11 cellular contexts compared by ENCODE assay signal in the genomic region with DNA sequence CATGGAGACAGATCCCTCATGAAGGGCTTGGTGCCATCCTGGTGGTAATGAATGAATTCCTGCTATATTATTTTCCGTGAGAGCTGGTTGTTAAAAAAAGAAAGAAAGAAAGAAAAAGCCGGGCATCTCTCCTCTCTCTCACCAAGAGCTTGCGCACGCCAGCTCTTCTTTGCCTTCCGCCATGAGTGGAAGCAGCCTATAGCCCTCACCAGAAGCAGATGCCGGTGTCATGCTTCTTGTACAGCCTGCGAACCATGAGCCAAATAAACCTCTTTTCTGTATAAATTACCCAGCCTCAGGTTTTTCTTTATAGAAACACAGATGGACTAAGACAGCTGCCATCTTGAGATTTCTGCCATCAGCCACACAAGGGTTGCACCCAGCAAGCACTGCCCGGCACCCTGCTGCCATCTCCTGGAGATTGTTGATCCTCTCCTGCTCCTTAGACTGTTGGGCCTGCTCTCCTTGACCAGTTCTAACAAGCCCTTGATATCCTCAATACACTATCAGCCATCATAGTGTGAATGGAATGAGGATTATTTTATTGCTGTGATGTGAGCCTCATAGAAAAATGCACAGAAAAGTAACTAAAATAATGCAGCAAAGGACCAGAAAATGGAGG. TPM values are rescaled to one million over a fixed set of nuclear protein-coding genes. Genes with fewer than 3 reads are reported as not detected.
DNase-seq lines count a peak whose midpoint lies in the region; ATAC-seq and TF ChIP-seq lines count a peak whose summit lies in the region.
"Had no signal": no experiment of that assay in that cellular context is flagged by ENCODE, and none has a peak within 500 bp of the region (broad histone marks: within the 10 kb centered on the region; RNA-seq: fewer than 3 reads in every experiment).

No MANE protein-coding gene starts in this region.

- TF ChIP-seq CTCF in IMR-90 (conservative IDR thresholded peaks at IDR 0.05; ENCODE audit: low read depth, low read length): peak; percentile 15; the same call in 1 of the 2 replicates
- TF ChIP-seq CTCF in WERI-Rb-1 (IDR thresholded peaks at IDR 0.05; ENCODE audit: low read depth, low read length): peak; percentile 52
- peak; percentile 15 for TF ChIP-seq CTCF in neural crest cell (conservative IDR thresholded peaks at IDR 0.05)
- TF ChIP-seq CTCF in mesothelial cell of epicardium (IDR thresholded peaks at IDR 0.05; ENCODE audit: unreplicated experiment): no peak

- no TSS peak for BruUV-seq in IMR-90 (replicated peaks; lab: Mats Ljungman, UMichigan)

- H3K9ac ChIP-seq in IMR-90 (ENCODE audit: low read depth, low read length): no peak overlapping the region

- no peak overlapping the region for H2BK20ac ChIP-seq in IMR-90 (ENCODE audit: low read depth, low read length)

- no peaks in the 10 kb centered on the region for H4K20me1 ChIP-seq in IMR-90 (ENCODE audit: insufficient read depth, low read length)

- no peak overlapping the region for H3K56ac ChIP-seq in IMR-90 (ENCODE audit: extremely low read depth, insufficient read depth, low read length)

- no peak overlapping the region for H3K4ac ChIP-seq in IMR-90 (ENCODE audit: low read depth, low read length)

- peak; percentile 51 for ATAC-seq in activated CD4-positive, alpha-beta T cell treated with anti-CD3 and anti-CD28 coated beads for 36 hours
- ATAC-seq in IMR-90 (ENCODE audit: low read depth): no peak; the same call in 1 of the 2 replicates

- no peak overlapping the region for H2AK5ac ChIP-seq in IMR-90 (ENCODE audit: low read depth, low read length)

- in situ Hi-C loops in IMR-90 (cut with MboI; ENCODE audit: low sequenced_read_pairs): no loop called here

- no peaks in the 10 kb centered on the region for H3K9me1 ChIP-seq in IMR-90 (ENCODE audit: insufficient read depth, low read length)

- H3K36me3 ChIP-seq in IMR-90 (ENCODE audit: control insufficient read depth, insufficient read depth, low read length): no peaks in the 10 kb centered on the region
- H3K36me3 ChIP-seq in WERI-Rb-1: no peaks in the 10 kb centered on the region
- H3K36me3 ChIP-seq: Peyer's patch had no signal

- POLR2A ChIA-PET in activated CD4-positive, alpha-beta T cell treated with anti-CD3 and anti-CD28 coated beads for 36 hours (lab: Charles Lee): interaction anchor here (0.6 to 0.9 kb wide), 2 partner anchors 15 to 697 kb away, joined by 3 read pairs; no protein-coding TSS in a partner anchor
- POLR2A ChIA-PET in IMR-90 (lab: Charles Lee; ENCODE audit: unreplicated experiment): no interaction called here

- H2BK15ac ChIP-seq in IMR-90 (ENCODE audit: low read depth, low read length): no peak overlapping the region

- peak; percentile 51 for DNase-seq in activated CD4-positive, alpha-beta T cell treated with anti-CD3 and anti-CD28 coated beads for 36 hours
- no peak for DNase-seq in activated CD4-positive, alpha-beta T cell treated with anti-CD3 and anti-CD28 coated beads for 1 hour
- no peak for DNase-seq in IMR-90
- peak; percentile 43 for DNase-seq in WERI-Rb-1
- no peak for DNase-seq in neural crest cell (ENCODE audit: low read depth, low spot score)
- no peak for DNase-seq in globus pallidus (ENCODE audit: low spot score)
- DNase-seq in NCI-H1694 treated with DMSO at 0.1 percent for 48 hours (lab: John Stamatoyannopoulos, UW): no peak
- DNase-seq in mesothelial cell of epicardium (ENCODE audit: low spot score in 2 of 2, unreplicated experiment in 2 of 2): no peak
- DNase-seq: CD4-positive, CD25-positive, alpha-beta regulatory T cell had no signal

- H3K79me1 ChIP-seq in IMR-90 (ENCODE audit: low read depth in 1 of 2, low read length in 2 of 2): no peaks in the 10 kb centered on the region

- H4K5ac ChIP-seq in IMR-90 (ENCODE audit: low read depth, low read length): no peak overlapping the region

- H3K36me3 Mint-ChIP-seq in activated CD4-positive, alpha-beta T cell treated with anti-CD3 and anti-CD28 coated beads for 36 hours (ENCODE audit: low read depth): no peaks in the 10 kb centered on the region
- H3K36me3 Mint-ChIP-seq in neural crest cell (ENCODE audit: low read depth) (no peaks in the 10 kb centered on the region), mesothelial cell of epicardium (no peaks in the 10 kb centered on the region)
- H3K36me3 Mint-ChIP-seq: CD4-positive, CD25-positive, alpha-beta regulatory T cell had no signal

- no peak overlapping the region for H3K4me2 ChIP-seq in IMR-90 (ENCODE audit: low read depth, low read length)

- H3K27me3 ChIP-seq in IMR-90 (ENCODE audit: control insufficient read depth, insufficient read depth, low read length) (peaks cover 19% of the 10 kb centered on the region), WERI-Rb-1 (ENCODE audit: insufficient read depth, low read depth, severe bottlenecking) (peaks cover 5% of the 10 kb centered on the region)
- H3K27me3 ChIP-seq: Peyer's patch had no signal

- H2AK9ac ChIP-seq in IMR-90 (replicated peaks; ENCODE audit: low read depth, low read length, poor library complexity): no peak overlapping the region

- H3K14ac ChIP-seq in IMR-90 (replicated peaks; ENCODE audit: low read depth, low read length): no peak overlapping the region

- H2BK5ac ChIP-seq in IMR-90 (ENCODE audit: low read depth, low read length, poor library complexity, severe bottlenecking): no peak overlapping the region

- no peak overlapping the region for H4K91ac ChIP-seq in IMR-90 (ENCODE audit: insufficient read depth, low read depth, low read length)

- H3K27ac Mint-ChIP-seq in activated CD4-positive, alpha-beta T cell treated with anti-CD3 and anti-CD28 coated beads for 36 hours: no peak overlapping the region
- H3K27ac Mint-ChIP-seq in neural crest cell (ENCODE audit: unreplicated experiment): no peak overlapping the region
- H3K27ac Mint-ChIP-seq in mesothelial cell of epicardium: no peak overlapping the region
- H3K27ac Mint-ChIP-seq: CD4-positive, CD25-positive, alpha-beta regulatory T cell had no signal

- H3K18ac ChIP-seq in IMR-90 (ENCODE audit: low read depth, low read length): no peak overlapping the region

- CTCF ChIA-PET in activated CD4-positive, alpha-beta T cell treated with anti-CD3 and anti-CD28 coated beads for 36 hours (lab: Charles Lee): interaction anchor here (0.5 to 1.8 kb wide), 11 partner anchors 8 to 666 kb away, joined by 3 to 6 read pairs (median 3); no protein-coding TSS in a partner anchor
- CTCF ChIA-PET in IMR-90 (lab: Yijun Ruan, JAX): interaction anchor here (1.2 to 2.1 kb wide), 2 partner anchors 8 to 42 kb away, joined by 3 to 5 read pairs; a partner anchor contains a TSS

- no peak overlapping the region for H2AFZ ChIP-seq in IMR-90 (replicated peaks; ENCODE audit: low read length, poor library complexity)

- H3K9me3 Mint-ChIP-seq in activated CD4-positive, alpha-beta T cell treated with anti-CD3 and anti-CD28 coated beads for 36 hours (ENCODE audit: low read depth): no peaks in the 10 kb centered on the region
- H3K9me3 Mint-ChIP-seq in neural crest cell (no peaks in the 10 kb centered on the region), mesothelial cell of epicardium (no peaks in the 10 kb centered on the region)
- H3K9me3 Mint-ChIP-seq: CD4-positive, CD25-positive, alpha-beta regulatory T cell had no signal

- H3K27me3 Mint-ChIP-seq in activated CD4-positive, alpha-beta T cell treated with anti-CD3 and anti-CD28 coated beads for 36 hours: peaks cover 6% of the 10 kb centered on the region
- H3K27me3 Mint-ChIP-seq in neural crest cell (ENCODE audit: low read depth) (peaks cover 30% of the 10 kb centered on the region), mesothelial cell of epicardium (ENCODE audit: low read depth) (peaks cover 32% of the 10 kb centered on the region)

- WGBS in IMR-90 (ENCODE audit: extremely low coverage in 2 of 2, insufficient read length in 1 of 2), 2 experiments: 88% methylated on average over 3 of the region's 8 CpGs; no CpG with 5 or more reads in 1 of the 2 experiments

- no peak overlapping the region for H3K4me3 Mint-ChIP-seq in activated CD4-positive, alpha-beta T cell treated with anti-CD3 and anti-CD28 coated beads for 36 hours
- H3K4me3 Mint-ChIP-seq in neural crest cell: no peak overlapping the region
- no peak overlapping the region for H3K4me3 Mint-ChIP-seq in mesothelial cell of epicardium
- H3K4me3 Mint-ChIP-seq: CD4-positive, CD25-positive, alpha-beta regulatory T cell had no signal

- dilution Hi-C loops in IMR-90 (cut with HindIII; ENCODE audit: low sequenced_read_pairs, unreplicated experiment): no loop called here

- peaks cover 1% of the 10 kb centered on the region for H3K4me1 Mint-ChIP-seq in activated CD4-positive, alpha-beta T cell treated with anti-CD3 and anti-CD28 coated beads for 36 hours
- H3K4me1 Mint-ChIP-seq in neural crest cell (no peaks in the 10 kb centered on the region), mesothelial cell of epicardium (no peaks in the 10 kb centered on the region)

- intact Hi-C loops in activated CD4-positive, alpha-beta T cell treated with anti-CD3 and anti-CD28 coated beads for 36 hours (cut with DNase I, micrococcal nuclease): no loop called here
- intact Hi-C loops in IMR-90 (cut with micrococcal nuclease): no loop called here

- 0 out of 2 replicates have a peak, but pooled peaks have one; percentile 19 for TF ChIP-seq RAD21 in IMR-90 (IDR thresholded peaks at IDR 0.05; ENCODE audit: low read length)

- H3K9me3 ChIP-seq in IMR-90 (ENCODE audit: control insufficient read depth, insufficient read depth, low read length): no peaks in the 10 kb centered on the region
- H3K9me3 ChIP-seq in WERI-Rb-1 (ENCODE audit: severe bottlenecking): no peaks in the 10 kb centered on the region
- H3K9me3 ChIP-seq: Peyer's patch had no signal

- no peak overlapping the region for H3K27ac ChIP-seq in IMR-90 (ENCODE audit: insufficient read depth, low read length)
- no peak overlapping the region for H3K27ac ChIP-seq in WERI-Rb-1
- H3K27ac ChIP-seq: Peyer's patch had no signal

- H3K4me3 ChIP-seq in IMR-90 (ENCODE audit: insufficient read depth, low read depth, low read length) (no peak overlapping the region), WERI-Rb-1 (ENCODE audit: low read depth, low read length) (no peak overlapping the region)
- H3K4me3 ChIP-seq: Peyer's patch had no signal

- no peak overlapping the region for H4K8ac ChIP-seq in IMR-90 (ENCODE audit: low read depth in 2 of 2, low read length in 2 of 2)

- H3K23ac ChIP-seq in IMR-90 (ENCODE audit: low read depth, low read length): no peak overlapping the region

- H3K4me1 ChIP-seq in IMR-90 (ENCODE audit: control insufficient read depth, insufficient read depth, low read length): no peaks in the 10 kb centered on the region
- H3K4me1 ChIP-seq: Peyer's patch had no signal

- H2BK120ac ChIP-seq in IMR-90 (ENCODE audit: low read depth, low read length): no peak overlapping the region

- TF ChIP-seq POLR2A in IMR-90 (IDR thresholded peaks at IDR 0.05; ENCODE audit: low read depth, low read length): no peak

RNA-seq across cellular contexts. Expression of a gene that starts 3.5 kb away (rescaled TPM):
- total RNA-seq in activated CD4-positive, alpha-beta T cell treated with anti-CD3 and anti-CD28 coated beads for 36 hours: not detected
- not detected in 2 replicates for total RNA-seq in IMR-90 (2012; rRNA removed)
- not detected in 2 replicates for polyA plus RNA-seq in IMR-90 (2012; rRNA removed)
- 0.04 TPM in 2 replicates for polyA plus RNA-seq in IMR-90 (2012; cell fraction: cytosol; rRNA removed)
- 0.05 TPM in 1 of 2 replicates, not detected in the other for polyA plus RNA-seq in IMR-90 (2012; cell fraction: nucleus; rRNA removed; ENCODE audit: low replicate concordance)
- total RNA-seq in neural crest cell: 0.30 TPM in 1 of 2 replicates, not detected in the other
- total RNA-seq in mesothelial cell of epicardium: 0.14 TPM in 1 of 3 replicates, not detected in the others
- total RNA-seq: CD4-positive, CD25-positive, alpha-beta regulatory T cell; mononuclear cell; Peyer's patch had no signal
- polyA plus RNA-seq: CD4-positive, CD25-positive, alpha-beta regulatory T cell had no signal

RNA-seq across cellular contexts. Expression of a gene that starts 30.8 kb away (rescaled TPM):
- not detected for total RNA-seq in activated CD4-positive, alpha-beta T cell treated with anti-CD3 and anti-CD28 coated beads for 36 hours
- total RNA-seq in IMR-90 (2012; rRNA removed): not detected in 2 replicates
- not detected in 2 replicates for polyA plus RNA-seq in IMR-90 (2012; rRNA removed)
- polyA plus RNA-seq in IMR-90 (2012; cell fraction: cytosol; rRNA removed): 0.03 TPM in 1 of 2 replicates, not detected in the other
- polyA plus RNA-seq in IMR-90 (2012; cell fraction: nucleus; rRNA removed; ENCODE audit: low replicate concordance): not detected in 2 replicates
- not detected in 2 replicates for total RNA-seq in neural crest cell
- not detected in 3 replicates for total RNA-seq in mesothelial cell of epicardium
- total RNA-seq: CD4-positive, CD25-positive, alpha-beta regulatory T cell; mononuclear cell; Peyer's patch had no signal
- polyA plus RNA-seq: CD4-positive, CD25-positive, alpha-beta regulatory T cell had no signal

RNA-seq across cellular contexts. Expression of a gene that starts 38.8 kb away (rescaled TPM):
- 10 to 100 TPM; 30.9 to 36.6 TPM for total RNA-seq in activated CD4-positive, alpha-beta T cell treated with anti-CD3 and anti-CD28 coated beads for 36 hours
- total RNA-seq in IMR-90 (2012; rRNA removed) (27.4 and 62.8 TPM in 2 replicates), neural crest cell (48.9 and 53.5 TPM in 2 replicates), mesothelial cell of epicardium (52.1 to 55.2 TPM (median 55.2 TPM) in 3 replicates)
- 42.4 and 48.6 TPM in 2 replicates for polyA plus RNA-seq in IMR-90 (2012; rRNA removed)
- polyA plus RNA-seq in IMR-90 (2012; cell fraction: cytosol; rRNA removed): 16.5 and 35.2 TPM in 2 replicates
- polyA plus RNA-seq in IMR-90 (2012; cell fraction: nucleus; rRNA removed; ENCODE audit: low replicate concordance): 9.1 and 32.7 TPM in 2 replicates

RNA-seq across cellular contexts. Expression of a gene that starts 42.2 kb away (rescaled TPM):
- total RNA-seq in activated CD4-positive, alpha-beta T cell treated with anti-CD3 and anti-CD28 coated beads for 36 hours: 10 to 100 TPM; 10.5 to 11.4 TPM
- total RNA-seq in IMR-90 (2012; rRNA removed) (17.8 and 19.7 TPM in 2 replicates), neural crest cell (18.7 and 20.1 TPM in 2 replicates), mesothelial cell of epicardium (12.2 to 14.5 TPM (median 12.4 TPM) in 3 replicates)
- 6.5 and 7.9 TPM in 2 replicates for polyA plus RNA-seq in IMR-90 (2012; rRNA removed)
- 3.5 and 3.7 TPM in 2 replicates for polyA plus RNA-seq in IMR-90 (2012; cell fraction: cytosol; rRNA removed)
- 4.8 and 20.3 TPM in 2 replicates for polyA plus RNA-seq in IMR-90 (2012; cell fraction: nucleus; rRNA removed; ENCODE audit: low replicate concordance)

RNA-seq across cellular contexts. Expression of a gene that starts 56.5 kb away (rescaled TPM):
- total RNA-seq in activated CD4-positive, alpha-beta T cell treated with anti-CD3 and anti-CD28 coated beads for 36 hours: under 1 TPM in 1 of 2 experiments, not detected in 1; 0.11 TPM
- not detected in 2 replicates for total RNA-seq in IMR-90 (2012; rRNA removed)
- polyA plus RNA-seq in IMR-90 (2012; rRNA removed): not detected in 2 replicates
- polyA plus RNA-seq in IMR-90 (2012; cell fraction: cytosol; rRNA removed): not detected in 2 replicates
- polyA plus RNA-seq in IMR-90 (2012; cell fraction: nucleus; rRNA removed; ENCODE audit: low replicate concordance): not detected in 2 replicates
- not detected in 2 replicates for total RNA-seq in neural crest cell
- total RNA-seq in mesothelial cell of epicardium: not detected in 3 replicates
- total RNA-seq: CD4-positive, CD25-positive, alpha-beta regulatory T cell; mononuclear cell; Peyer's patch had no signal
- polyA plus RNA-seq: CD4-positive, CD25-positive, alpha-beta regulatory T cell had no signal

Comparison
In these comparisons a context has a peak if more than half of its experiments do, and no peak if none do; other contexts are left out.
1. DNase-seq: peak in activated CD4-positive, alpha-beta T cell treated with anti-CD3 and anti-CD28 coated beads for 36 hours (single experiment) and WERI-Rb-1 (single experiment); none in activated CD4-positive, alpha-beta T cell treated with anti-CD3 and anti-CD28 coated beads for 1 hour (single experiment), IMR-90 (single experiment), neural crest cell (single experiment), globus pallidus (single experiment), NCI-H1694 treated with DMSO at 0.1 percent for 48 hours (single experiment) and mesothelial cell of epicardium (0 of 2).